24 cellular contexts compared by ENCODE assay signal in the genomic region with DNA sequence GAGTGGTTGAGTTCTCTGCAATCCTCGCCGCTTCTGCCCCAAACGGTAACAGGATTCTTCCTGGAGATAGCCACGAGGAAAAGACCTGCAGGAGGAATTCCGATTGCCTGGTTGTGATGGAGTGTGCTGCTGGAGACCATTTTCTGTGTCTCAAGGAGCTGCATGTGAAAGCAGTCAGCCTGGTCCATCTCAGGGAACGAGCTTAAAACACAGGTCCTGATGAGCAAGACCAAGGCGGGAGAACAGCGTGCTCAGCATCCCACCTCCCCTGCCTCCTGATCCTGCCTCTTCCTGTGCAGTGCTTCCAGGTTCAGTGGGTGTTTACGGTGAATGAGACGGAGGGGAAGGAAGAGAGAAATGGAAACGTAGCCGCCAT. TPM values are rescaled to one million over a fixed set of nuclear protein-coding genes. Genes with fewer than 3 reads are reported as not detected.
DNase-seq lines count a peak whose midpoint lies in the region; ATAC-seq and TF ChIP-seq lines count a peak whose summit lies in the region.
"Had no signal": no experiment of that assay in that cellular context is flagged by ENCODE, and none has a peak within 500 bp of the region (broad histone marks: within the 10 kb centered on the region; RNA-seq: fewer than 3 reads in every experiment).

No MANE protein-coding gene starts in this region.

- H3K9me3 Mint-ChIP-seq in natural killer cell treated with Interleukin-12 subunit alpha and Interleukin-12 subunit beta and Interleukin-15 and Interleukin-18, amount 100 ng/mL, for 72 hours = no peaks in the 10 kb centered on the region
- H3K9me3 Mint-ChIP-seq in natural killer cell (no peaks in the 10 kb centered on the region), glutamatergic neuron (ENCODE audit: unreplicated experiment) (no peaks in the 10 kb centered on the region), neural progenitor cell (no peaks in the 10 kb centered on the region)

- no peak overlapping the region for H4K12ac ChIP-seq in trophoblast cell (ENCODE audit: low read depth, low read length)

- H4K8ac ChIP-seq in trophoblast cell (ENCODE audit: low read depth, low read length) = no peak overlapping the region

- no peak overlapping the region for H3K4me2 ChIP-seq in neural progenitor cell
- H3K4me2 ChIP-seq in trophoblast cell (ENCODE audit: low read length) = no peak overlapping the region
- H3K4me2 ChIP-seq: GM23338, KMS-11 had no signal

- H3K4me1 ChIP-seq in neural progenitor cell (peaks cover 22% of the 10 kb centered on the region), trophoblast cell (ENCODE audit: control insufficient read depth in 1 of 2, insufficient read depth in 2 of 2, low read length in 2 of 2) (peaks cover 20 to 23% of the 10 kb centered on the region in 2 experiments)
- H3K4me1 ChIP-seq: Caco-2 had no signal

- H3K9me3 ChIP-seq in neural progenitor cell (ENCODE audit: low read depth) (no peaks in the 10 kb centered on the region), trophoblast cell (ENCODE audit: insufficient read depth, low read depth, low read length) (no peaks in the 10 kb centered on the region)

- no peak overlapping the region for H2BK120ac ChIP-seq in trophoblast cell (ENCODE audit: insufficient read depth, low read length, poor library complexity)

- no peaks in the 10 kb centered on the region for H3F3A ChIP-seq in neural progenitor cell (ENCODE audit: low read depth)

- no peak for ATAC-seq in natural killer cell treated with Interleukin-12 subunit alpha and Interleukin-12 subunit beta and Interleukin-15 and Interleukin-18, amount 100 ng/mL, for 72 hours
- ATAC-seq in natural killer cell = no peak
- no peak for ATAC-seq in esophagus mucosa
- ATAC-seq: GM12878, GM23338, Panc1 had no signal

- no peaks in the 10 kb centered on the region for H3K4me1 Mint-ChIP-seq in natural killer cell treated with Interleukin-12 subunit alpha and Interleukin-12 subunit beta and Interleukin-15 and Interleukin-18, amount 100 ng/mL, for 72 hours (ENCODE audit: low read depth in 2 of 2)
- H3K4me1 Mint-ChIP-seq in natural killer cell = no peaks in the 10 kb centered on the region
- peaks cover 8% of the 10 kb centered on the region for H3K4me1 Mint-ChIP-seq in glutamatergic neuron (ENCODE audit: low read depth, unreplicated experiment)
- peaks cover 31% of the 10 kb centered on the region for H3K4me1 Mint-ChIP-seq in neural progenitor cell
- H3K4me1 Mint-ChIP-seq: CD4-positive, alpha-beta memory T cell had no signal

- no peak overlapping the region for H2BK5ac ChIP-seq in trophoblast cell (ENCODE audit: low read depth, low read length, poor library complexity)

- no peak overlapping the region for H2BK12ac ChIP-seq in trophoblast cell (ENCODE audit: low read length)

- H3K4me3 ChIP-seq in neural progenitor cell (no peak overlapping the region), trophoblast cell (ENCODE audit: low read depth, low read length) (no peak overlapping the region)
- H3K4me3 ChIP-seq: GM12878, GM23338 had no signal

- H3K27ac Mint-ChIP-seq in natural killer cell treated with Interleukin-12 subunit alpha and Interleukin-12 subunit beta and Interleukin-15 and Interleukin-18, amount 100 ng/mL, for 72 hours = no peak overlapping the region
- H3K27ac Mint-ChIP-seq in natural killer cell (no peak overlapping the region), glutamatergic neuron (ENCODE audit: unreplicated experiment) (peak overlapping the region; percentile 34), neural progenitor cell (peak overlapping the region; percentile 91)
- H3K27ac Mint-ChIP-seq: GM23338 had no signal

- H3K79me2 ChIP-seq in neural progenitor cell (ENCODE audit: low read depth) = no peaks in the 10 kb centered on the region
- no peaks in the 10 kb centered on the region for H3K79me2 ChIP-seq in trophoblast cell (ENCODE audit: control insufficient read depth, insufficient read depth, low read length, poor library complexity)

- no peaks in the 10 kb centered on the region for H3K36me3 Mint-ChIP-seq in natural killer cell treated with Interleukin-12 subunit alpha and Interleukin-12 subunit beta and Interleukin-15 and Interleukin-18, amount 100 ng/mL, for 72 hours
- H3K36me3 Mint-ChIP-seq in natural killer cell (no peaks in the 10 kb centered on the region), glutamatergic neuron (ENCODE audit: unreplicated experiment) (no peaks in the 10 kb centered on the region), neural progenitor cell (no peaks in the 10 kb centered on the region)
- H3K36me3 Mint-ChIP-seq: CD4-positive, alpha-beta memory T cell had no signal

- H3K14ac ChIP-seq in trophoblast cell (ENCODE audit: low read length) = no peak overlapping the region

- no peak overlapping the region for H3K4ac ChIP-seq in trophoblast cell (ENCODE audit: low read depth, low read length)

- no peak overlapping the region for H4K91ac ChIP-seq in trophoblast cell (ENCODE audit: low read depth, low read length)

- no peaks in the 10 kb centered on the region for H4K20me1 ChIP-seq in neural progenitor cell (ENCODE audit: low read depth)

- intact Hi-C loops in natural killer cell (cut with micrococcal nuclease) = no loop called here

- WGBS in trophoblast cell (ENCODE audit: extremely low coverage, insufficient coverage, insufficient read length) = no CpG with 5 or more reads among the region's 12 CpGs

- H3K27me3 ChIP-seq in neural progenitor cell (no peaks in the 10 kb centered on the region), trophoblast cell (ENCODE audit: insufficient read depth, low read length) (no peaks in the 10 kb centered on the region)

- H3K27me3 Mint-ChIP-seq in natural killer cell treated with Interleukin-12 subunit alpha and Interleukin-12 subunit beta and Interleukin-15 and Interleukin-18, amount 100 ng/mL, for 72 hours = peaks cover 14 to 18% of the 10 kb centered on the region in 2 donors
- H3K27me3 Mint-ChIP-seq in natural killer cell (ENCODE audit: low read depth in 2 of 2) (peaks cover 8 to 29% of the 10 kb centered on the region in 2 donors), glutamatergic neuron (ENCODE audit: unreplicated experiment) (no peaks in the 10 kb centered on the region), neural progenitor cell (ENCODE audit: insufficient read depth, low read depth) (peaks cover 8% of the 10 kb centered on the region)

- no peak overlapping the region for H3K18ac ChIP-seq in trophoblast cell (ENCODE audit: low read length)

- no peak overlapping the region for H3K23ac ChIP-seq in trophoblast cell (ENCODE audit: low read length)

- H3K4me3 Mint-ChIP-seq in natural killer cell treated with Interleukin-12 subunit alpha and Interleukin-12 subunit beta and Interleukin-15 and Interleukin-18, amount 100 ng/mL, for 72 hours = no peak overlapping the region
- no peak overlapping the region for H3K4me3 Mint-ChIP-seq in natural killer cell
- no peak overlapping the region for H3K4me3 Mint-ChIP-seq in glutamatergic neuron (ENCODE audit: unreplicated experiment)
- no peak overlapping the region for H3K4me3 Mint-ChIP-seq in neural progenitor cell
- H3K4me3 Mint-ChIP-seq: CD4-positive, alpha-beta memory T cell; GM23338 had no signal

- TF ChIP-seq CTCF in natural killer cell (IDR thresholded peaks at IDR 0.05) = no peak
- no peak for TF ChIP-seq CTCF in glutamatergic neuron (IDR thresholded peaks at IDR 0.05; ENCODE audit: partially characterized antibody, unreplicated experiment)
- TF ChIP-seq CTCF in neural progenitor cell (IDR thresholded peaks at IDR 0.05) = no peak

- H3K27ac ChIP-seq in neural progenitor cell (no peak overlapping the region), trophoblast cell (ENCODE audit: low read depth, low read length) (no peak overlapping the region)
- H3K27ac ChIP-seq: KMS-11 had no signal

- DNase-seq in natural killer cell treated with Interleukin-12 subunit alpha and Interleukin-12 subunit beta and Interleukin-15 and Interleukin-18, amount 100 ng/mL, for 72 hours (ENCODE audit: low spot score) = peak; percentile 12
- no peak for DNase-seq in natural killer cell
- no peak for DNase-seq in glutamatergic neuron
- DNase-seq in neural progenitor cell (ENCODE audit: low spot score) = no peak
- no peak for DNase-seq in iPS-NIHi11 (ENCODE audit: low spot score)
- DNase-seq in trophoblast cell = no peak
- DNase-seq: CD4-positive, alpha-beta memory T cell; DMS 273 treated with DMSO at 0.1 percent for 48 hours; DMS79 treated with DMSO at 0.1 percent for 48 hours; HCEC 1CT; MV-4-11; NCI-H1105 treated with DMSO at 0.1 percent for 48 hours; NCI-H2029 treated with DMSO at 0.1 percent for 48 hours; NCI-H345; NCI-H524; NCI-H774; SIG-M5 had no signal

- H2AK5ac ChIP-seq in trophoblast cell (ENCODE audit: low read length) = no peak overlapping the region

- H3K9ac ChIP-seq in neural progenitor cell (no peak overlapping the region), trophoblast cell (ENCODE audit: low read length) (no peak overlapping the region)
- H3K9ac ChIP-seq: KMS-11 had no signal

- H3K79me1 ChIP-seq in trophoblast cell (ENCODE audit: low read length) = peaks cover 3% of the 10 kb centered on the region

- no peaks in the 10 kb centered on the region for H3K36me3 ChIP-seq in neural progenitor cell
- no peaks in the 10 kb centered on the region for H3K36me3 ChIP-seq in trophoblast cell (ENCODE audit: control insufficient read depth in 1 of 2, insufficient read depth in 2 of 2, low read length in 2 of 2)

- H2AFZ ChIP-seq in neural progenitor cell (replicated peaks) (peak overlapping the region; percentile 65), trophoblast cell (ENCODE audit: insufficient read depth, low read length, poor library complexity) (no peak overlapping the region)
- H2AFZ ChIP-seq: GM23338 had no signal

RNA-seq across cellular contexts. Expression of a gene that starts 26.5 kb away (rescaled TPM):
- under 1 TPM; 0.36 to 0.45 TPM for total RNA-seq in natural killer cell treated with Interleukin-12 subunit alpha and Interleukin-12 subunit beta and Interleukin-15 and Interleukin-18, amount 100 ng/mL, for 72 hours
- total RNA-seq in natural killer cell (1 to 10 TPM; 2.2 to 4.9 (median 4.7) TPM), glutamatergic neuron (ENCODE audit: unreplicated experiment) (not detected), neural progenitor cell (ENCODE audit: low replicate concordance) (0.92 and 3.1 TPM in 2 replicates), esophagus mucosa (0.04 TPM)
- polyA plus RNA-seq in trophoblast cell (2013) = 1.1 TPM in 2 replicates
- total RNA-seq: Caco-2, GM12878 had no signal
- polyA plus RNA-seq: BJ, GM12878 had no signal

Comparison
In these comparisons a context has a peak if more than half of its experiments do, and no peak if none do; other contexts are left out.
1. H3K27ac Mint-ChIP-seq: peak in glutamatergic neuron (single experiment) and neural progenitor cell (single experiment); none in natural killer cell treated with Interleukin-12 subunit alpha and Interleukin-12 subunit beta and Interleukin-15 and Interleukin-18, amount 100 ng/mL, for 72 hours (0 of 2) and natural killer cell (0 of 2).